In the genomic region with DNA sequence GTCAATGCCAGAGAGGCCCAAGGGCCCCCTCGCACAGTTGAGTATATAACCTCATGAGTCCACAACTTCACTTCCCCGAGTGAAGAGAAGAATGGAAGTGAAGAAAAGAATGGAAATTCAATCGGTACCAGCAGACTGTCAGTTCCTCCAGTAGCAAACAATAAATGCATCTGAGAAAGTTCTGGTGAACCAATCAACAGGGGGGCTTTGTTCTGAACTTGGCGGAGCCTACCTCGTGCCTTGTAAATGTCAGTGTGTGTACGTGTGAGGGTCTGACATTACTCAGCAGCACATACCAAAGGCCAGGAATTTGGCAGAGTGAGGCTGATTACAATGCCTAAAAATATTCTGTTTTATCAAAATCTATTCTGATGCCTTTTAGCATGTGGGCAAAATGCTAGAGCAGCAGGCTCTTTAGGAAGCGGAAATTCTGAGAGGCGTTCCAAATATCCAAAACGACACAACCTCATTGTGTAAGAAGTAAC, we compare ENCODE assay signal across 12 cellular contexts.
DNase-seq lines count a peak whose midpoint lies in the region; ATAC-seq, FAIRE-seq and TF ChIP-seq lines count a peak whose summit lies in the region.
"Had no signal": no experiment of that assay in that cellular context is flagged by ENCODE, and none has a peak within 500 bp of the region (broad histone marks: within the 10 kb centered on the region; RNA-seq: fewer than 3 reads in every experiment).

No MANE protein-coding gene starts in this region.

- H3K27ac Mint-ChIP-seq in osteocyte (ENCODE audit: unreplicated experiment), result no peak overlapping the region

- peaks cover 2% of the 10 kb centered on the region for H3K36me3 Mint-ChIP-seq in osteocyte (ENCODE audit: unreplicated experiment)

- no peak overlapping the region for H3K4me3 Mint-ChIP-seq in osteocyte (ENCODE audit: unreplicated experiment)

- H3K27ac ChIP-seq in right atrium auricular region (peak overlapping the region; percentile 77 to 95), rectal smooth muscle tissue (ENCODE audit: low read depth, low read length) (peak overlapping the region; percentile 80)
- H3K27ac ChIP-seq: BLaER1, VCaP had no signal

- no peaks in the 10 kb centered on the region for H3K27me3 ChIP-seq in right atrium auricular region
- no peaks in the 10 kb centered on the region for H3K27me3 ChIP-seq in rectal smooth muscle tissue (ENCODE audit: control insufficient read depth, insufficient read depth, low read length)
- H3K27me3 ChIP-seq: BLaER1 had no signal

- no peak for TF ChIP-seq POLR2A in H54 (IDR thresholded peaks at IDR 0.05; ENCODE audit: low read depth, low read length)

- H3K36me3 ChIP-seq in right atrium auricular region, result no peaks in the 10 kb centered on the region
- H3K36me3 ChIP-seq in rectal smooth muscle tissue (ENCODE audit: control insufficient read depth, insufficient read depth, low read length), result no peaks in the 10 kb centered on the region
- H3K36me3 ChIP-seq: BLaER1 had no signal

- H3K9me3 ChIP-seq in right atrium auricular region, result no peaks in the 10 kb centered on the region

- H3K9me3 Mint-ChIP-seq in osteocyte (ENCODE audit: unreplicated experiment), result no peaks in the 10 kb centered on the region

- H3K4me3 ChIP-seq in right atrium auricular region (no peak overlapping the region), rectal smooth muscle tissue (ENCODE audit: low read length) (no peak overlapping the region)
- H3K4me3 ChIP-seq: BLaER1 had no signal

- peak; percentile 67 for DNase-seq in AG20443 (ENCODE audit: low spot score)
- DNase-seq in astrocyte of the hippocampus (ENCODE audit: low read depth, low spot score), result peak; percentile 88
- DNase-seq in right atrium auricular region (ENCODE audit: low spot score), result peak; percentile 88
- no peak for DNase-seq in mesenteric fat pad (ENCODE audit: low spot score)
- no peak for DNase-seq in osteocyte (ENCODE audit: extremely low spot score, unreplicated experiment)
- DNase-seq in H54 (ENCODE audit: insufficient read length, low spot score), result no peak
- DNase-seq: activated effector memory CD4-positive, alpha-beta T cell treated with Interleukin-2 at 50 U/mL for 16 hours; NCI-H1436 had no signal

- H3K9ac ChIP-seq in rectal smooth muscle tissue (ENCODE audit: low read length), result no peak overlapping the region
- H3K9ac ChIP-seq: BLaER1 had no signal

- peaks cover 3% of the 10 kb centered on the region for H3K4me1 Mint-ChIP-seq in osteocyte (ENCODE audit: unreplicated experiment)

- no peak for ATAC-seq in GM18907 (IDR thresholded peaks at IDR 0.05; ENCODE audit: unreplicated experiment)

- TF ChIP-seq CTCF in right atrium auricular region (IDR thresholded peaks at IDR 0.05), result no peak
- no peak for TF ChIP-seq CTCF in osteocyte (IDR thresholded peaks at IDR 0.05)

- no peak for FAIRE-seq in H54 (lab: Jason Lieb, UNC)

- H3K4me1 ChIP-seq in right atrium auricular region (peaks cover 0 to 40% of the 10 kb centered on the region in 2 donors), rectal smooth muscle tissue (ENCODE audit: control insufficient read depth, insufficient read depth, low read length) (peaks cover 12% of the 10 kb centered on the region)
- H3K4me1 ChIP-seq: BLaER1 had no signal

- H3K27me3 Mint-ChIP-seq in osteocyte (ENCODE audit: unreplicated experiment), result no peaks in the 10 kb centered on the region

Comparison
In these comparisons a context has a peak if more than half of its experiments do, and no peak if none do; other contexts are left out.
1. DNase-seq: peak in AG20443 (single experiment), astrocyte of the hippocampus (single experiment) and right atrium auricular region (single experiment); none in mesenteric fat pad (single experiment), osteocyte (single experiment) and H54 (single experiment).